In the genomic region with DNA sequence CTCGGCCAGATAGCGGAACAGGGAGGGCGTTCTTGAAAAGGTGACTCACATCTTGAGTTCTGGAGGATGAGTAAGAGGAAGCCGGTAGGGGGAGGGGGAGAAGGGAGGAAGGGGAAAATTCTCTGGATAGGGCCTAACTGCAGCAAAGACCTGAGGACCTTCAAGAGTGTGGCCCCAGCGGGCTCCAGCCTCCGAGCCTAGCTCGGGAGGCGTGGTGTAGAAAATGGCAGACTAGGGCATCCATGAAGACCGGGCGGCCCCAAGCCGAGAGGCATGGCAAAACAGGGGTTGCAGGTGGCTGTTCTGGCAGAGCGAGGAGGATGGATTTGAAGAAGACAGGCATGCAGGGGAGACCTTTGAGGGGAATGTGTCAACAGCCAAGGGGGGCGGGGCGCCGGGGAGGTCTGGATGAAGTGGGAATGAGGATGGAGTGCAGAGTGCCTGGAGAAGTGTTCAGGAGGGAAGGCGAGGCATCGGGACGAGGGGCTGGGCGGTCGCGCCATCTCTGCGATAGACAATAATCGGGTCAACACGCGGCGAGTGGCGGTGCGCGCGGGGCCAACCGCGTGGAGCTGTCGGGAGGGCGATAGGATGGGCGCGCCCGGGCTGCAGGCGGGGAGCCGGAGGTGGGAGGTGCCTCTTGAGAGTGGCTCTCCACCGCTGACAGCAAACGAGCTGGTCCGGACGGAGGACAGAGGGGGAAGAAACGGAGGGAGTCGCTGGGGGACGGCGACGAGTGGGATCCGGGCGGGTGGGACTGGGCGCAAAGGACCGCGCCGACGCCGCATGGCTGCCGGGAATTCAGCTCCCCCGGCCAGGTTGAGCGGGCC, we compare ENCODE assay signal across 8 cellular contexts. TPM values are rescaled to one million over a fixed set of nuclear protein-coding genes. Genes with fewer than 3 reads are reported as not detected.
A peak's percentile ranks its signal among the peaks of the same experiment; 100 is the strongest.
DNase-seq lines count a peak whose midpoint lies in the region; ATAC-seq, FAIRE-seq and TF ChIP-seq lines count a peak whose summit lies in the region.

No MANE protein-coding gene starts in this region.

- intact Hi-C loops in transverse colon (cut with DNase I; ENCODE audit: low total_unique reads), result loop anchor here (1.0 kb wide), 1 partner anchor 71 kb away; no protein-coding TSS in a partner anchor

- TF ChIP-seq CTCF in HEK293 (tag by site-specific recombination; IDR thresholded peaks at IDR 0.05) (peak; percentile 10; the same call in 1 of the 2 replicates), foreskin fibroblast (IDR thresholded peaks at IDR 0.05; ENCODE audit: low read depth, low read length) (no peak), transverse colon (IDR thresholded peaks at IDR 0.05) (no peak)

- TF ChIP-seq POLR2A in transverse colon (IDR thresholded peaks at IDR 0.05), result no peak

- FAIRE-seq in RCC 7860 (lab: Jason Lieb, UNC), result peak; percentile 74

- 5 to 9% methylated on average over 8 to 52 of the region's 59 CpGs for whole genome bisulfite sequencing in transverse colon (ENCODE audit: low coverage in 1 of 2), 2 donors

- CTCF ChIA-PET in HEK293 (lab: Yijun Ruan, JAX), result interaction anchor here (0.7 to 19.5 kb wide), 17 partner anchors 12 to 162 kb away, joined by 3 to 451 read pairs (median 5); partner anchors contain the start of gene DGKZ

- peaks cover 2% of the 10 kb centered on the region; the same call in 1 of the 2 replicates for H3K4me1 ChIP-seq in HEK293 (ENCODE audit: control insufficient read depth, insufficient read depth, low read length)
- peaks cover 11 to 30% (median 26%) of the 10 kb centered on the region in 4 donors for H3K4me1 ChIP-seq in transverse colon

- no peak for TF ChIP-seq EP300 in transverse colon (IDR thresholded peaks at IDR 0.05; ENCODE audit: low read depth)

- no peaks in the 10 kb centered on the region for H3K36me3 ChIP-seq in HEK293 (ENCODE audit: control insufficient read depth in 2 of 2, insufficient read depth in 1 of 2, low read length in 2 of 2)
- H3K36me3 ChIP-seq in transverse colon, result no peaks in the 10 kb centered on the region

- POLR2A ChIA-PET in HEK293 (lab: Yijun Ruan, JAX), result interaction anchor here (0.6 to 2.0 kb wide), 7 partner anchors 15 to 320 kb away, joined by 3 to 6 read pairs (median 4); partner anchors contain the start of genes CREB3L1 and PEX16

- in situ Hi-C loops in transverse colon (cut with MboI; ENCODE audit: low pct_ligation_motif_present in 1 of 4, low pct_unique_long_range_greater_than_20kb in 1 of 4, low sequenced_read_pairs in 3 of 4) (loop anchor here in 3 of 4 donors (5.0 to 25.0 kb wide), 3 partner anchors 75 to 300 kb away; no protein-coding TSS in a partner anchor), G401 (cut with HindIII; ENCODE audit: low sequenced_read_pairs) (no loop called here)

- peak overlapping the region; percentile 44 for H3K4me3 ChIP-seq in HEK293 (ENCODE audit: low read depth, low read length)
- peak overlapping the region; percentile 43 to 47 for H3K4me3 ChIP-seq in foreskin fibroblast (ENCODE audit: low read depth in 1 of 2, low read length in 2 of 2)
- peak overlapping the region; percentile 0 to 55 (median 46) for H3K4me3 ChIP-seq in transverse colon

- no peak for ATAC-seq in GM19035 (IDR thresholded peaks at IDR 0.05; ENCODE audit: unreplicated experiment)

- H3K9me3 ChIP-seq in HEK293 (ENCODE audit: control insufficient read depth, insufficient read depth, low read depth, low read length) (no peaks in the 10 kb centered on the region), transverse colon (no peaks in the 10 kb centered on the region)

- peak; percentile 85 for DNase-seq in RCC 7860 (ENCODE audit: low spot score)
- DNase-seq in activated effector memory CD4-positive, alpha-beta T cell treated with Interleukin-2 at 50 U/mL for 16 hours, result peak; percentile 32
- DNase-seq in foreskin fibroblast, result peak; percentile 91 to 94
- DNase-seq in non-pigmented ciliary epithelial cell (ENCODE audit: low read depth), result peak; percentile 69
- peak; percentile 46 for DNase-seq in transverse colon
- no peak for DNase-seq in G401 (ENCODE audit: low spot score)

- peaks cover 41% of the 10 kb centered on the region for H3K27me3 ChIP-seq in transverse colon

- H3K27ac ChIP-seq in HEK293 (ENCODE audit: extremely low read depth, low read depth, low read length), result peak overlapping the region; percentile 54; the same call in 1 of the 2 replicates
- H3K27ac ChIP-seq in transverse colon, result peak overlapping the region; percentile 64 to 86 (median 78)

TF ChIP-seq in HEK293, 187 proteins besides CTCF, POLR2A, EP300 and RAD21 (continues in another document):
- TF ChIP-seq, protein P1, sequence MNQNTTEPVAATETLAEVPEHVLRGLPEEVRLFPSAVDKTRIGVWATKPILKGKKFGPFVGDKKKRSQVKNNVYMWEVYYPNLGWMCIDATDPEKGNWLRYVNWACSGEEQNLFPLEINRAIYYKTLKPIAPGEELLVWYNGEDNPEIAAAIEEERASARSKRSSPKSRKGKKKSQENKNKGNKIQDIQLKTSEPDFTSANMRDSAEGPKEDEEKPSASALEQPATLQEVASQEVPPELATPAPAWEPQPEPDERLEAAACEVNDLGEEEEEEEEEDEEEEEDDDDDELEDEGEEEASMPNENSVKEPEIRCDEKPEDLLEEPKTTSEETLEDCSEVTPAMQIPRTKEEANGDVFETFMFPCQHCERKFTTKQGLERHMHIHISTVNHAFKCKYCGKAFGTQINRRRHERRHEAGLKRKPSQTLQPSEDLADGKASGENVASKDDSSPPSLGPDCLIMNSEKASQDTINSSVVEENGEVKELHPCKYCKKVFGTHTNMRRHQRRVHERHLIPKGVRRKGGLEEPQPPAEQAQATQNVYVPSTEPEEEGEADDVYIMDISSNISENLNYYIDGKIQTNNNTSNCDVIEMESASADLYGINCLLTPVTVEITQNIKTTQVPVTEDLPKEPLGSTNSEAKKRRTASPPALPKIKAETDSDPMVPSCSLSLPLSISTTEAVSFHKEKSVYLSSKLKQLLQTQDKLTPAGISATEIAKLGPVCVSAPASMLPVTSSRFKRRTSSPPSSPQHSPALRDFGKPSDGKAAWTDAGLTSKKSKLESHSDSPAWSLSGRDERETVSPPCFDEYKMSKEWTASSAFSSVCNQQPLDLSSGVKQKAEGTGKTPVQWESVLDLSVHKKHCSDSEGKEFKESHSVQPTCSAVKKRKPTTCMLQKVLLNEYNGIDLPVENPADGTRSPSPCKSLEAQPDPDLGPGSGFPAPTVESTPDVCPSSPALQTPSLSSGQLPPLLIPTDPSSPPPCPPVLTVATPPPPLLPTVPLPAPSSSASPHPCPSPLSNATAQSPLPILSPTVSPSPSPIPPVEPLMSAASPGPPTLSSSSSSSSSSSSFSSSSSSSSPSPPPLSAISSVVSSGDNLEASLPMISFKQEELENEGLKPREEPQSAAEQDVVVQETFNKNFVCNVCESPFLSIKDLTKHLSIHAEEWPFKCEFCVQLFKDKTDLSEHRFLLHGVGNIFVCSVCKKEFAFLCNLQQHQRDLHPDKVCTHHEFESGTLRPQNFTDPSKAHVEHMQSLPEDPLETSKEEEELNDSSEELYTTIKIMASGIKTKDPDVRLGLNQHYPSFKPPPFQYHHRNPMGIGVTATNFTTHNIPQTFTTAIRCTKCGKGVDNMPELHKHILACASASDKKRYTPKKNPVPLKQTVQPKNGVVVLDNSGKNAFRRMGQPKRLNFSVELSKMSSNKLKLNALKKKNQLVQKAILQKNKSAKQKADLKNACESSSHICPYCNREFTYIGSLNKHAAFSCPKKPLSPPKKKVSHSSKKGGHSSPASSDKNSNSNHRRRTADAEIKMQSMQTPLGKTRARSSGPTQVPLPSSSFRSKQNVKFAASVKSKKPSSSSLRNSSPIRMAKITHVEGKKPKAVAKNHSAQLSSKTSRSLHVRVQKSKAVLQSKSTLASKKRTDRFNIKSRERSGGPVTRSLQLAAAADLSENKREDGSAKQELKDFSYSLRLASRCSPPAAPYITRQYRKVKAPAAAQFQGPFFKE (tag by site-specific recombination; IDR thresholded peaks at IDR 0.05; ENCODE audit: borderline replicate concordance), result 0 out of 2 replicates have a peak, but pooled peaks have one; percentile 43
- 0 out of 2 replicates have a peak, but pooled peaks have one; percentile 31 for TF ChIP-seq PRDM1 (tag by site-specific recombination; IDR thresholded peaks at IDR 0.05)
- TF ChIP-seq, protein P2, sequence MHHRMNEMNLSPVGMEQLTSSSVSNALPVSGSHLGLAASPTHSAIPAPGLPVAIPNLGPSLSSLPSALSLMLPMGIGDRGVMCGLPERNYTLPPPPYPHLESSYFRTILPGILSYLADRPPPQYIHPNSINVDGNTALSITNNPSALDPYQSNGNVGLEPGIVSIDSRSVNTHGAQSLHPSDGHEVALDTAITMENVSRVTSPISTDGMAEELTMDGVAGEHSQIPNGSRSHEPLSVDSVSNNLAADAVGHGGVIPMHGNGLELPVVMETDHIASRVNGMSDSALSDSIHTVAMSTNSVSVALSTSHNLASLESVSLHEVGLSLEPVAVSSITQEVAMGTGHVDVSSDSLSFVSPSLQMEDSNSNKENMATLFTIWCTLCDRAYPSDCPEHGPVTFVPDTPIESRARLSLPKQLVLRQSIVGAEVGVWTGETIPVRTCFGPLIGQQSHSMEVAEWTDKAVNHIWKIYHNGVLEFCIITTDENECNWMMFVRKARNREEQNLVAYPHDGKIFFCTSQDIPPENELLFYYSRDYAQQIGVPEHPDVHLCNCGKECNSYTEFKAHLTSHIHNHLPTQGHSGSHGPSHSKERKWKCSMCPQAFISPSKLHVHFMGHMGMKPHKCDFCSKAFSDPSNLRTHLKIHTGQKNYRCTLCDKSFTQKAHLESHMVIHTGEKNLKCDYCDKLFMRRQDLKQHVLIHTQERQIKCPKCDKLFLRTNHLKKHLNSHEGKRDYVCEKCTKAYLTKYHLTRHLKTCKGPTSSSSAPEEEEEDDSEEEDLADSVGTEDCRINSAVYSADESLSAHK (tag by site-specific recombination; IDR thresholded peaks at IDR 0.05), result no peak
- TF ChIP-seq ZNF777 (tag by site-specific recombination; IDR thresholded peaks at IDR 0.05; ENCODE audit: borderline replicate concordance), result no peak
- TF ChIP-seq ZNF239 (tag by site-specific recombination; IDR thresholded peaks at IDR 0.05), result no peak
- no peak for TF ChIP-seq ZNF140 (tag by site-specific recombination; IDR thresholded peaks at IDR 0.05)
- TF ChIP-seq ZIC2 (tag by site-specific recombination; IDR thresholded peaks at IDR 0.05), result peak; percentile 43
- no peak for TF ChIP-seq ZNF670 (tag by site-specific recombination; IDR thresholded peaks at IDR 0.05; ENCODE audit: low read depth)

RNA-seq across cellular contexts. Expression of gene CREB3L1, which starts 40.0 kb away (rescaled TPM):
- 10 to 100 TPM; 35.8 to 50.7 (median 41.6) TPM for total RNA-seq in transverse colon
- 2.4 and 7.2 TPM in 2 replicates for total RNA-seq in G401 (2014; rRNA removed; shearing (Covaris generic))
